8 cellular contexts compared by ENCODE assay signal in the genomic region with DNA sequence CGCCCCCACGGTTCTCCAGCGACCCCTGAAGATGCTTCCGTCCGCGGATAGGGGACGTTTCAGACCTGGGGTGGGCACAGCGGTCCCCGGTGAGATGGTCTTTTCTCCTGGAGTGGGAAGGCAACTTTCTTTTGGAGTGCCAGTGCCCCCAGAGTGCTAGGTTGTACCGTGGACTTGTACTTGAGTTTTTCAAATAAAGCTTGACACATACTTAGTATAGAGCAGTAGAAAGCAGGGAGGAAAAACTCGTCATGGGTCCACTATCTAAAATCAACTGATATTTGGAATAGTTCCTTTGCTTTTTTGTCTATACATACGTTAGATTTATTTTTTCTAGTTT. TPM values are rescaled to one million over a fixed set of nuclear protein-coding genes. Genes with fewer than 3 reads are reported as not detected.
DNase-seq lines count a peak whose midpoint lies in the region; ATAC-seq and TF ChIP-seq lines count a peak whose summit lies in the region.

No MANE protein-coding gene starts in this region.

- 0 to 40% methylated on average over 1 to 8 of the region's 12 CpGs for WGBS in mesodermal cell (ENCODE audit: insufficient coverage in 2 of 2), 2 experiments

- peaks cover 13% of the 10 kb centered on the region for H3K4me1 ChIP-seq in mesodermal cell (ENCODE audit: control insufficient read depth, insufficient read depth, low read length, poor library complexity, severe bottlenecking)

- no peaks in the 10 kb centered on the region for H3K36me3 Mint-ChIP-seq in T-helper 1 cell treated with Interleukin-12 subunit alpha and Interleukin-12 subunit beta and Interleukin-4 antibody, amounts not matched to agents 30 μg/mL and 1 μg/mL, for 36 hours (ENCODE audit: low read depth)
- H3K36me3 Mint-ChIP-seq in brain: no peaks in the 10 kb centered on the region

- no peaks in the 10 kb centered on the region for H3K9me3 Mint-ChIP-seq in T-helper 1 cell treated with Interleukin-12 subunit alpha and Interleukin-12 subunit beta and Interleukin-4 antibody, amounts not matched to agents 30 μg/mL and 1 μg/mL, for 36 hours
- H3K9me3 Mint-ChIP-seq in brain: peaks cover 0 to 3% (median 0%) of the 10 kb centered on the region in 5 experiments

- no peak overlapping the region for H3K27ac ChIP-seq in mesodermal cell (ENCODE audit: low read depth, low read length, severe bottlenecking)

- DNase-seq in T-helper 1 cell (no peak), NCI-H446 (lab: John Stamatoyannopoulos, UW) (no peak), occipital lobe (lab: John Stamatoyannopoulos, UW) (no peak)
- DNase-seq in activated effector memory CD4-positive, alpha-beta T cell treated with anti-CD3 and anti-CD28 coated beads, Interleukin-2, amount 50 U/mL, for 16 hours: no peak

- no peaks in the 10 kb centered on the region for H3K36me3 ChIP-seq in mesodermal cell (ENCODE audit: control insufficient read depth, insufficient read depth, low read length)

- peak overlapping the region; percentile 54 for H3K4me3 ChIP-seq in mesodermal cell (ENCODE audit: extremely low read depth, insufficient read depth, low read length, poor library complexity, severe bottlenecking)

- H3K4me1 Mint-ChIP-seq in T-helper 1 cell treated with Interleukin-12 subunit alpha and Interleukin-12 subunit beta and Interleukin-4 antibody, amounts not matched to agents 30 μg/mL and 1 μg/mL, for 36 hours (ENCODE audit: low read depth): peaks cover 7% of the 10 kb centered on the region
- peaks cover 30% of the 10 kb centered on the region for H3K4me1 Mint-ChIP-seq in brain

- ATAC-seq in HG03354 (IDR thresholded peaks at IDR 0.05; ENCODE audit: poor library complexity, severe bottlenecking, unreplicated experiment): peak; percentile 32

- no peaks in the 10 kb centered on the region for H3K9me3 ChIP-seq in mesodermal cell (ENCODE audit: control insufficient read depth, low read length)

- TF ChIP-seq CTCF in brain (conservative IDR thresholded peaks at IDR 0.05): no peak

- peak overlapping the region; percentile 85 for H3K4me3 Mint-ChIP-seq in T-helper 1 cell treated with Interleukin-12 subunit alpha and Interleukin-12 subunit beta and Interleukin-4 antibody, amounts not matched to agents 30 μg/mL and 1 μg/mL, for 36 hours
- H3K4me3 Mint-ChIP-seq in brain: peak overlapping the region; percentile 76 to 84 (median 80)

- H3K27me3 Mint-ChIP-seq in T-helper 1 cell treated with Interleukin-12 subunit alpha and Interleukin-12 subunit beta and Interleukin-4 antibody, amounts not matched to agents 30 μg/mL and 1 μg/mL, for 36 hours (ENCODE audit: low read depth): peaks cover 76% of the 10 kb centered on the region
- peaks cover 70% of the 10 kb centered on the region for H3K27me3 Mint-ChIP-seq in brain

- no peak overlapping the region for H3K27ac Mint-ChIP-seq in T-helper 1 cell treated with Interleukin-12 subunit alpha and Interleukin-12 subunit beta and Interleukin-4 antibody, amounts not matched to agents 30 μg/mL and 1 μg/mL, for 36 hours
- H3K27ac Mint-ChIP-seq in brain: no peak overlapping the region

RNA-seq across cellular contexts. Expression of gene RBM20, which starts 28.4 kb away (rescaled TPM):
- polyA plus RNA-seq in brain (ENCODE audit: insufficient read depth, low read depth, low replicate concordance): 0.17 TPM
- 2.7 TPM for polyA plus RNA-seq in mesodermal cell (2013, experiment 1 of 2)
- polyA plus RNA-seq in mesodermal cell (2013, experiment 2 of 2): 2.9 TPM
- total RNA-seq in occipital lobe: 2.2 TPM
